1 cellular context compared by ENCODE assay signal in the genomic region with DNA sequence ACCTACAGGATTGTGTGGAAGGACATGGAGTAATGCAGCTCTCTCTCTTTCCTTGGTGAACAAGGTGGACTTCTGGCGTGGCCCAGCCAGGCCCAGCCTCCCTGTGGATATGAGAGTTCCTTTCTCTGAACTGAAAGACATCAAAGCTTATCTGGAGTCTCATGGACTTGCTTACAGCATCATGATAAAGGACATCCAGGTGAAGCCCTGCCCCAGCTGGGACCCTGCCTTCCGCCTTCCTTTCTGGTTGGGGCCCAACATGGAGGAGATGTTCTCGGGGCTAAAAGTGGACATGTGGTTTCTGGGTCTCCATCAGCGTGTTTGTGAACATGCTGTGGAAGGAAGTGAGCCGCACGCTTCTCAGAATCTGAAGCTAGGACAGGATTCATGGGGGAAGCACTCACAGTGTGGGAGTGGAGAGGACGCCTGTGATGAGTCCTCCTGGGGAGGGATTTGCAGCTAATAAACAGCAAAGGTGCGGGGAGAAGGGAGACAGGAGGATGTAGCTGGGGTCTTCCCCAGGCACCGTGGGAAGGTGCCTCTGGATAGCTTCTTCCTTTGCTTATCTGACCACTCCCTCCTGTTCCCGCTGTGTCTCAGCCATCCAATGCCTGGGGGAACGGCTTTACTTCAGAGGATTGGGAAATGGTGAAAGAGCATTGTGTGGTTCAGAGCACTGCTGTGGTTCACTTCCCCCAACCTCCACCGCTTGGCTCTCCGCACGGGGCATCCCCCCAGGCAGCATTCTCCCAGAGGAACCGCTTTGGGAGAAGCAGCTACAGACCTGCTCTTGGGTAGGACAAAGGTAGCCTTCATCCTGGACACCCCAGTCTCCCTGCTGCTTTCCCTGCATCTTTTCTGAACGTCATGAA.
TF ChIP-seq lines count a peak whose summit lies in the region.

No MANE protein-coding gene starts in this region.

TF ChIP-seq in SK-N-SH treated with all-trans-retinoic acid at 6 μM for 48 hours, 23 proteins besides CTCF, POLR2A, EP300 and RAD21 (continued from another document):
- TF ChIP-seq PPARA (CRISPR knock-in tag; IDR thresholded peaks at IDR 0.05; ENCODE audit: borderline replicate concordance), result no peak
